Comparison of ENCODE assay signal across 8 cellular contexts in the genomic region with DNA sequence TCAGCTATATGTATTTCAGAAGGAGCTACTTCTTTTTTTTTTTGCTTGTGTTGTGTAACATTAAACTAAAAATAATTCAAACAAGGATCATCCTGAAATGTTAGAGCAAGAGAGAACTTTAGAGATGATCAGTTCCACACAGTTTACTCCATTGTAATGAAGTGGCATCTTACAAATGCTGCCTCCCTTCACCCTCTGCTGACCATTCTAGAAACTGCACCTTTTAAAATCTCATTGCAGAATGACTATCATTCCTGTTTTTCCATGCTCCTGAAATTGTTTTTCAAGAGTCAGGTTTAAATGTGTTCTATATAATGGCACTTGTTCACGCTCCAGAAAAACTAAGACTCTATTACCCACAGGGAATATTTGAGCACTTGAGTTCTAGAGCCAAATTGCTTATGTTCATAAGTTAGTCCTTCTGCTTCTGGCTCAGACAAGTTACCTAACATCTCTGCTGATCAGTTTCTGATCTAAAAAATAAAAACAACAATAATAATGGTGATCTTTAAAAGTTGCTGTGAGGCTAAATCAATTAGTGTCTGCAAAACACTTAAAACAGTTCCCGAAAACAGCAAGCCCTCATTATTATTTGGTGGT. TPM values are rescaled to one million over a fixed set of nuclear protein-coding genes. Genes with fewer than 3 reads are reported as not detected.
DNase-seq lines count a peak whose midpoint lies in the region; ATAC-seq and TF ChIP-seq lines count a peak whose summit lies in the region.

No MANE protein-coding gene starts in this region.

- DNase-seq in A673 (ENCODE audit: low spot score) (peak; percentile 54), NCI-H748 (lab: John Stamatoyannopoulos, UW; ENCODE audit: unreplicated experiment) (peak; percentile 55), dermis blood vessel endothelial cell (peak; percentile 68), T1000 (lab: John Stamatoyannopoulos, UW) (no peak), NCI-H524 treated with DMSO at 0.1 percent for 48 hours (lab: John Stamatoyannopoulos, UW) (no peak)

- no peaks in the 10 kb centered on the region for H3K27me3 ChIP-seq in A673 (replicated peaks; ENCODE audit: insufficient read depth, low read depth, low read length, poor library complexity)

- ATAC-seq in HG02884 (IDR thresholded peaks at IDR 0.05; ENCODE audit: unreplicated experiment): peak; percentile 91

- TF ChIP-seq CTCF in A673 (conservative IDR thresholded peaks at IDR 0.05; ENCODE audit: low read depth, low read length) (peak; percentile 77), GM12873 (IDR thresholded peaks at IDR 0.05; ENCODE audit: insufficient read depth, low read depth, low read length, missing control alignments) (peak; percentile 76), nephron (IDR thresholded peaks at IDR 0.05; ENCODE audit: unreplicated experiment in 3 of 3) (peak; percentile 79 to 86 (median 83))

- CTCF ChIA-PET in A673 (lab: Charles Lee): interaction anchor here (0.6 to 0.9 kb wide), 2 partner anchors 346 to 367 kb away, joined by 4 to 5 read pairs; no protein-coding TSS in a partner anchor

- no peak overlapping the region for H3K4me3 Mint-ChIP-seq in nephron

- BruUV-seq in A673 (replicated peaks; lab: Mats Ljungman, UMichigan): no TSS peak

- H3K4me1 ChIP-seq in A673 (ENCODE audit: insufficient read depth, low read length, poor library complexity, severe bottlenecking): peaks cover 10% of the 10 kb centered on the region

- no peak overlapping the region for H3K4me3 ChIP-seq in A673 (ENCODE audit: low read depth, low read length, poor library complexity, severe bottlenecking)

- H3K27ac Mint-ChIP-seq in nephron: no peak overlapping the region

- H3K9me3 ChIP-seq in A673 (ENCODE audit: low read depth, low read length, poor library complexity, severe bottlenecking): no peaks in the 10 kb centered on the region

- POLR2A ChIA-PET in A673 (lab: Charles Lee; ENCODE audit: low non-redundant PET): no interaction called here

- H3K27ac ChIP-seq in A673 (ENCODE audit: low read depth, low read length, poor library complexity, severe bottlenecking): no peak overlapping the region

- no peaks in the 10 kb centered on the region for H3K36me3 Mint-ChIP-seq in nephron (ENCODE audit: low read depth)

- intact Hi-C loops in A673 (cut with micrococcal nuclease; ENCODE audit: unreplicated experiment): loop anchor here (1.0 to 10.0 kb wide), 2 partner anchors 369 to 398 kb away; no protein-coding TSS in a partner anchor

- no peaks in the 10 kb centered on the region for H3K36me3 ChIP-seq in A673 (ENCODE audit: insufficient read depth, low read length, poor library complexity, severe bottlenecking)

- H3K9me3 Mint-ChIP-seq in nephron: no peaks in the 10 kb centered on the region

- H3K4me1 Mint-ChIP-seq in nephron: no peaks in the 10 kb centered on the region

- H3K27me3 Mint-ChIP-seq in nephron (ENCODE audit: low read depth): peaks cover 4% of the 10 kb centered on the region

RNA-seq across cellular contexts. Expression of gene SLC44A5, which starts 21.5 kb away (rescaled TPM):
- total RNA-seq in A673 (2021): 0.80 and 1.2 TPM in 2 replicates
- 1.7 TPM in 2 replicates for total RNA-seq in dermis blood vessel endothelial cell

Comparison
In these comparisons a context has a peak if more than half of its experiments do, and no peak if none do; other contexts are left out.
1. DNase-seq: peak in A673 (single experiment), NCI-H748 (single experiment) and dermis blood vessel endothelial cell (single experiment); none in T1000 (single experiment) and NCI-H524 treated with DMSO at 0.1 percent for 48 hours (single experiment).
2. Peak in every context shown above with its lines, with median percentiles within 50 percentile points of each other: CTCF ChIP-seq.